8 cellular contexts compared by ENCODE assay signal in the genomic region with DNA sequence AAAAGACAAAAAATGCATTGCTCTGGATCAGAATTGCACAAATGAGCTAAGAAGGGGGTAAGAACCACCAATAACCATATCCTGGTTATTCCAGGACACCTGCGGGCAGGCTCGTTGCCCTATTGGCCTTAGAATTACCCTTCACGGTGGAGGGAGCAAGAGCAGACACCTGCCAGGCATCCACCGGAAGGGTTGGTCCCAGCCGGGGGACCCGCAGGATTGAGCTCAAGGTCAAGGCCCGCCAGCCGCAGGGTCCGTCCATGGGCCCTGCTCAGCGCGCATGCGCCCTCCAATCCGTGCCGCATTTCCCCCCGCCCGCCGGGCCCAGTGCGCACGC. TPM values are rescaled to one million over a fixed set of nuclear protein-coding genes. Genes with fewer than 3 reads are reported as not detected.
DNase-seq lines count a peak whose midpoint lies in the region; ATAC-seq and TF ChIP-seq lines count a peak whose summit lies in the region.

No MANE protein-coding gene starts in this region.

- no peak overlapping the region for H3K4ac ChIP-seq in H9 (ENCODE audit: low read depth, low read length)

- H3K56ac ChIP-seq in H9 (ENCODE audit: insufficient read length, low read depth, low read length) = no peak overlapping the region

- H3K79me2 ChIP-seq in H9 (ENCODE audit: insufficient read depth, low read length) = peaks cover 33% of the 10 kb centered on the region; the same call in 1 of the 2 replicates

- peaks cover 56 to 68% (median 63%) of the 10 kb centered on the region in 3 experiments for H3K36me3 Mint-ChIP-seq in H9 (ENCODE audit: insufficient read depth in 1 of 3, low read depth in 3 of 3)
- H3K36me3 Mint-ChIP-seq in activated T-cell treated with anti-CD3 and anti-CD28 coated beads, Interleukin-2, amount 50 U/mL, for 72 hours (ENCODE audit: insufficient read depth in 2 of 2) = peaks cover 27 to 43% of the 10 kb centered on the region in 2 donors

- peak overlapping the region; percentile 92 to 95 for H3K4me3 Mint-ChIP-seq in H9
- peak overlapping the region; percentile 90 to 96 for H3K4me3 Mint-ChIP-seq in activated T-cell treated with anti-CD3 and anti-CD28 coated beads, Interleukin-2, amount 50 U/mL, for 72 hours

- ATAC-seq in activated T-cell treated with anti-CD3 and anti-CD28 coated beads, Interleukin-2, amount 50 U/mL, for 72 hours (replicated peaks in 1 of 2) = no peak
- peak in 1 of 2 donors; percentile 71 for ATAC-seq in right cardiac atrium

- peak overlapping the region; percentile 84 to 95 (median 88); a peak in 5 of 7 replicates for H3K27ac Mint-ChIP-seq in H9
- H3K27ac Mint-ChIP-seq in activated T-cell treated with anti-CD3 and anti-CD28 coated beads, Interleukin-2, amount 50 U/mL, for 72 hours = peak overlapping the region; percentile 84

- no peak overlapping the region for H3K27ac ChIP-seq in H9 (ENCODE audit: insufficient read length, low read depth, low read length)
- H3K27ac ChIP-seq in right cardiac atrium (ENCODE audit: low read length) = peak overlapping the region; percentile 84

- DNase-seq in AG08396 (ENCODE audit: low spot score) (peak; percentile 99), H9 (no peak), right cardiac atrium (peak in 1 of 3 donors; percentile 98), smooth muscle cell of the brain vasculature (ENCODE audit: low read depth, low spot score) (peak; percentile 69), RPMI8226 (no peak), amniotic stem cell (lab: John Stamatoyannopoulos, UW) (no peak), kidney glomerular epithelial cell (lab: John Stamatoyannopoulos, UW) (no peak)
- no peak for DNase-seq in activated T-cell treated with anti-CD3 and anti-CD28 coated beads, Interleukin-2, amount 50 U/mL, for 72 hours

- H2BK12ac ChIP-seq in H9 (ENCODE audit: insufficient read length, low read depth, low read length) = no peak overlapping the region

- no peak overlapping the region for H4K8ac ChIP-seq in H9 (replicated peaks; ENCODE audit: insufficient read length, low read depth, low read length)

- H3K9me3 ChIP-seq in H9 (ENCODE audit: control insufficient read depth, low read depth, low read length) (no peaks in the 10 kb centered on the region), right cardiac atrium (ENCODE audit: control insufficient read depth, low read length) (no peaks in the 10 kb centered on the region)

- no peak overlapping the region for H3K14ac ChIP-seq in H9 (ENCODE audit: insufficient read depth, low read length)

- H2BK15ac ChIP-seq in H9 (ENCODE audit: low read depth, low read length) = no peak overlapping the region

- no CpG with 5 or more reads among the region's 19 CpGs for WGBS in H9 (ENCODE audit: extremely low coverage, insufficient read length, low lambda C conversion rate)
- WGBS in right cardiac atrium = 1% methylated on average over 19 of the region's 19 CpGs

- no peak overlapping the region for H2BK120ac ChIP-seq in H9 (ENCODE audit: low read depth, low read length, poor library complexity, severe bottlenecking)

- peaks cover 8% of the 10 kb centered on the region for H3K23me2 ChIP-seq in H9 (ENCODE audit: insufficient read length, low read depth, low read length, poor library complexity, severe bottlenecking)

- peaks cover 23% of the 10 kb centered on the region for H3K79me1 ChIP-seq in H9 (ENCODE audit: insufficient read depth, low read depth, low read length, poor library complexity, severe bottlenecking)

- H3K18ac ChIP-seq in H9 (ENCODE audit: insufficient read length, low read depth, low read length) = no peak overlapping the region

- no peak overlapping the region for H4K5ac ChIP-seq in H9 (ENCODE audit: insufficient read length, low read depth, low read length)

- H3K9me3 Mint-ChIP-seq in H9 = peaks cover 3 to 4% of the 10 kb centered on the region in 2 experiments; a peak in 3 of 5 replicates
- no peaks in the 10 kb centered on the region for H3K9me3 Mint-ChIP-seq in activated T-cell treated with anti-CD3 and anti-CD28 coated beads, Interleukin-2, amount 50 U/mL, for 72 hours

- no peaks in the 10 kb centered on the region for H3K27me3 ChIP-seq in H9 (ENCODE audit: insufficient read depth, low read length)
- no peaks in the 10 kb centered on the region for H3K27me3 ChIP-seq in right cardiac atrium (ENCODE audit: control insufficient read depth, insufficient read depth)

- H2BK5ac ChIP-seq in H9 (ENCODE audit: insufficient read length, low read length) = no peak overlapping the region

- peak overlapping the region; percentile 87 for H3K4me2 ChIP-seq in H9 (ENCODE audit: insufficient read depth, insufficient read length, low read length)

- H3K4me1 ChIP-seq in H9 (ENCODE audit: insufficient read depth, low read length) (no peaks in the 10 kb centered on the region), right cardiac atrium (ENCODE audit: control insufficient read depth, insufficient read depth, low read length) (peaks cover 3% of the 10 kb centered on the region)

- no peak overlapping the region for H2BK20ac ChIP-seq in H9 (ENCODE audit: low read depth, low read length, poor library complexity, severe bottlenecking)

- intact Hi-C loops in right cardiac atrium (cut with DNase I) = loop anchor here in 2 of 4 donors (10.0 kb wide), 1 partner anchor 53 kb away; no protein-coding TSS in a partner anchor

- no peak overlapping the region for H3K23ac ChIP-seq in H9 (ENCODE audit: insufficient read length, low read depth, low read length)

- H4K91ac ChIP-seq in H9 (ENCODE audit: insufficient read length, low read depth, low read length) = no peak overlapping the region

- peak overlapping the region; percentile 70 for H3K4me3 ChIP-seq in right cardiac atrium (ENCODE audit: low read length)

- no peaks in the 10 kb centered on the region; the same call in 1 of the 2 replicates for H3K27me3 Mint-ChIP-seq in H9 (ENCODE audit: low read depth)
- no peaks in the 10 kb centered on the region for H3K27me3 Mint-ChIP-seq in activated T-cell treated with anti-CD3 and anti-CD28 coated beads, Interleukin-2, amount 50 U/mL, for 72 hours (ENCODE audit: low read depth)

- H2AFZ ChIP-seq in H9 (ENCODE audit: low read length) = no peak overlapping the region

- no peak overlapping the region for H2AK5ac ChIP-seq in H9 (ENCODE audit: insufficient read length, low read length)

- no peak overlapping the region for H3T11ph ChIP-seq in H9 (ENCODE audit: low read length)

- peak overlapping the region; percentile 97 for H3K9ac ChIP-seq in H9 (ENCODE audit: extremely low read depth, insufficient read length, low read length)

- peaks cover 24 to 54% of the 10 kb centered on the region in 2 experiments for H3K4me1 Mint-ChIP-seq in H9
- peaks cover 74% of the 10 kb centered on the region for H3K4me1 Mint-ChIP-seq in activated T-cell treated with anti-CD3 and anti-CD28 coated beads, Interleukin-2, amount 50 U/mL, for 72 hours (ENCODE audit: low read depth)

- no peak for TF ChIP-seq CTCF in H9 (conservative IDR thresholded peaks at IDR 0.05)

- H4K20me1 ChIP-seq in H9 (ENCODE audit: control insufficient read depth, insufficient read depth, insufficient read length) = peaks cover 2% of the 10 kb centered on the region

RNA-seq across cellular contexts. Expression of gene SLC25A6, which starts 0.6 kb away (rescaled TPM):
- total RNA-seq in H9 (2021) (553 and 558 TPM in 2 replicates), right cardiac atrium (100 to 1,000 TPM; 154 to 228 (median 193) TPM)
- 100 to 1,000 TPM; 402 to 411 TPM for total RNA-seq in activated T-cell treated with anti-CD3 and anti-CD28 coated beads, Interleukin-2, amount 50 U/mL, for 72 hours
- 159 TPM for polyA plus RNA-seq in right cardiac atrium

RNA-seq across cellular contexts. Expression of gene IL3RA, which starts 54.8 kb away (rescaled TPM):
- 0.24 TPM in 1 of 2 replicates, not detected in the other for total RNA-seq in H9 (2021)
- 1 to 10 TPM; 1.5 to 7.5 TPM for total RNA-seq in activated T-cell treated with anti-CD3 and anti-CD28 coated beads, Interleukin-2, amount 50 U/mL, for 72 hours
- total RNA-seq in right cardiac atrium = 1 to 10 TPM; 2.6 to 4.4 (median 3.1) TPM
- polyA plus RNA-seq in right cardiac atrium = 8.7 TPM

Comparison
In these comparisons a context has a peak if more than half of its experiments do, and no peak if none do; other contexts are left out.
1. DNase-seq: peak in AG08396 (single experiment) and smooth muscle cell of the brain vasculature (single experiment); none in H9 (single experiment), activated T-cell treated with anti-CD3 and anti-CD28 coated beads, Interleukin-2, amount 50 U/mL, for 72 hours (0 of 2), RPMI8226 (single experiment), amniotic stem cell (single experiment) and kidney glomerular epithelial cell (single experiment).